In genomic region chr2:42103829-42104228, GRCh38 we compare ENCODE assay signal across 15 cellular contexts. TPM values are rescaled to one million over a fixed set of nuclear protein-coding genes. Genes with fewer than 3 reads are reported as not detected.
DNase-seq lines count a peak whose midpoint lies in the region; ATAC-seq and TF ChIP-seq lines count a peak whose summit lies in the region.
"Had no signal": no experiment of that assay in that cellular context is flagged by ENCODE, and none has a peak within 500 bp of the region (broad histone marks: within the 10 kb centered on the region; RNA-seq: fewer than 3 reads in every experiment).

No MANE protein-coding gene starts in this region.

- H3K4me1 ChIP-seq in right lobe of liver (peaks cover 0 to 28% (median 7%) of the 10 kb centered on the region in 4 donors), subcutaneous abdominal adipose tissue (ENCODE audit: control insufficient read depth in 5 of 5, insufficient read depth in 5 of 5, low read length in 5 of 5) (peaks cover 10 to 38% (median 25%) of the 10 kb centered on the region in 5 donors), gastrocnemius medialis (peaks cover 2 to 3% of the 10 kb centered on the region in 2 donors)

- no peak for ATAC-seq in activated T-cell treated with anti-CD3 and anti-CD28 coated beads, Interleukin-2, amount 50 U/mL, for 4 hours
- ATAC-seq in right lobe of liver, result no peak
- no peak for ATAC-seq in gastrocnemius medialis
- ATAC-seq in GM19324 (IDR thresholded peaks at IDR 0.05; ENCODE audit: low FRiP score, unreplicated experiment), result no peak
- no peak for ATAC-seq in HG03432 (IDR thresholded peaks at IDR 0.05; ENCODE audit: unreplicated experiment)
- ATAC-seq: activated CD4-positive, CD25-positive, alpha-beta regulatory T cell treated with anti-CD3 and anti-CD28 coated beads, Interleukin-2, amount 50 U/mL, for 24 hours; psoas muscle had no signal

- no peaks in the 10 kb centered on the region for H3K36me3 Mint-ChIP-seq in activated T-cell treated with anti-CD3 and anti-CD28 coated beads, Interleukin-2, amount 50 U/mL, for 4 hours (ENCODE audit: insufficient read depth)
- peaks cover 8% of the 10 kb centered on the region for H3K36me3 Mint-ChIP-seq in activated T-helper 1 cell treated with anti-CD3 and anti-CD28 coated beads, Interleukin-12 subunit alpha, Interleukin-12 subunit beta, Interleukin-2, Interleukin-4 antibody, amounts not matched to agents 30 ng/mL and 10 ng/mL and 1 ng/mL, durations not matched to agents 14 hours and 24 hours and 36 hours (ENCODE audit: low read depth)

- TF ChIP-seq CTCF in right lobe of liver (IDR thresholded peaks at IDR 0.05) (no peak), gastrocnemius medialis (IDR thresholded peaks at IDR 0.05 in 4 of 5, conservative IDR thresholded peaks at IDR 0.05 in 1 of 5) (no peak)

- H3K4me3 Mint-ChIP-seq in activated T-cell treated with anti-CD3 and anti-CD28 coated beads, Interleukin-2, amount 50 U/mL, for 4 hours, result peak overlapping the region; percentile 23
- peak overlapping the region; percentile 31 for H3K4me3 Mint-ChIP-seq in activated T-helper 1 cell treated with anti-CD3 and anti-CD28 coated beads, Interleukin-12 subunit alpha, Interleukin-12 subunit beta, Interleukin-2, Interleukin-4 antibody, amounts not matched to agents 30 ng/mL and 10 ng/mL and 1 ng/mL, durations not matched to agents 14 hours and 24 hours and 36 hours
- H3K4me3 Mint-ChIP-seq: dendritic cell treated with granulocyte-macrophage colony-stimulating factor and Interleukin-4, amounts not matched to agents 40 ng/mL and 50 ng/mL, for 4 days had no signal

- TF ChIP-seq POLR2A in right lobe of liver (IDR thresholded peaks at IDR 0.05) (no peak), gastrocnemius medialis (IDR thresholded peaks at IDR 0.05) (no peak)

- 89% methylated on average over 2 of the region's 3 CpGs for WGBS in right lobe of liver (ENCODE audit: insufficient coverage, low coverage, low lambda C conversion rate, missing lambda C conversion rate)

- no peak for DNase-seq in activated T-cell treated with anti-CD3 and anti-CD28 coated beads, Interleukin-2, amount 50 U/mL, for 4 hours
- no peak for DNase-seq in activated T-cell treated with anti-CD3 and anti-CD28 coated beads, Interleukin-2, amount 50 U/mL, for 1 hour
- no peak for DNase-seq in activated T-helper 1 cell treated with anti-CD3 and anti-CD28 coated beads, Interleukin-12 subunit alpha, Interleukin-12 subunit beta, Interleukin-2, Interleukin-4 antibody, amounts not matched to agents 30 ng/mL and 10 ng/mL and 1 ng/mL, durations not matched to agents 14 hours and 24 hours and 36 hours (ENCODE audit: low spot score)
- DNase-seq in right lobe of liver (no peak), gastrocnemius medialis (no peak)
- DNase-seq: NCI-H1694, NCI-H524, psoas muscle, SW 1271, thyroid gland had no signal

- peaks cover 30% of the 10 kb centered on the region for H3K4me1 Mint-ChIP-seq in activated T-cell treated with anti-CD3 and anti-CD28 coated beads, Interleukin-2, amount 50 U/mL, for 4 hours (ENCODE audit: low read depth)
- peaks cover 29% of the 10 kb centered on the region for H3K4me1 Mint-ChIP-seq in activated T-helper 1 cell treated with anti-CD3 and anti-CD28 coated beads, Interleukin-12 subunit alpha, Interleukin-12 subunit beta, Interleukin-2, Interleukin-4 antibody, amounts not matched to agents 30 ng/mL and 10 ng/mL and 1 ng/mL, durations not matched to agents 14 hours and 24 hours and 36 hours (ENCODE audit: low read depth)

- no peak overlapping the region for H3K4me3 ChIP-seq in right lobe of liver
- no peak overlapping the region for H3K4me3 ChIP-seq in subcutaneous abdominal adipose tissue (ENCODE audit: low read depth in 1 of 5, low read length in 5 of 5)
- no peak overlapping the region for H3K4me3 ChIP-seq in gastrocnemius medialis
- H3K4me3 ChIP-seq: psoas muscle, thyroid gland had no signal

- no peak overlapping the region for H3K9ac ChIP-seq in subcutaneous abdominal adipose tissue (ENCODE audit: low read length in 5 of 5)

- in situ Hi-C loops in gastrocnemius medialis (cut with MboI; ENCODE audit: low sequenced_read_pairs in 4 of 4), result loop anchor here in 1 of 4 donors (10.0 kb wide), 1 partner anchor 261 kb away; the partner anchor contains the start of gene COX7A2L

- H3K36me3 ChIP-seq in right lobe of liver (no peaks in the 10 kb centered on the region), subcutaneous abdominal adipose tissue (ENCODE audit: control insufficient read depth in 5 of 5, insufficient read depth in 5 of 5, low read length in 5 of 5) (no peaks in the 10 kb centered on the region), gastrocnemius medialis (no peaks in the 10 kb centered on the region)
- H3K36me3 ChIP-seq: thyroid gland had no signal

- H3K9me3 Mint-ChIP-seq in activated T-cell treated with anti-CD3 and anti-CD28 coated beads, Interleukin-2, amount 50 U/mL, for 4 hours, result peaks cover 7% of the 10 kb centered on the region
- peaks cover 13% of the 10 kb centered on the region for H3K9me3 Mint-ChIP-seq in activated T-helper 1 cell treated with anti-CD3 and anti-CD28 coated beads, Interleukin-12 subunit alpha, Interleukin-12 subunit beta, Interleukin-2, Interleukin-4 antibody, amounts not matched to agents 30 ng/mL and 10 ng/mL and 1 ng/mL, durations not matched to agents 14 hours and 24 hours and 36 hours

- peak overlapping the region; percentile 49 for H3K27ac Mint-ChIP-seq in activated T-helper 1 cell treated with anti-CD3 and anti-CD28 coated beads, Interleukin-12 subunit alpha, Interleukin-12 subunit beta, Interleukin-2, Interleukin-4 antibody, amounts not matched to agents 30 ng/mL and 10 ng/mL and 1 ng/mL, durations not matched to agents 14 hours and 24 hours and 36 hours

- H3K27me3 ChIP-seq in right lobe of liver, result no peaks in the 10 kb centered on the region
- peaks cover 0 to 3% (median 0%) of the 10 kb centered on the region in 5 donors for H3K27me3 ChIP-seq in subcutaneous abdominal adipose tissue (ENCODE audit: control insufficient read depth in 5 of 5, insufficient read depth in 4 of 5, low read length in 5 of 5)
- no peaks in the 10 kb centered on the region for H3K27me3 ChIP-seq in gastrocnemius medialis
- H3K27me3 ChIP-seq: thyroid gland had no signal

- H3K9me3 ChIP-seq in right lobe of liver (no peaks in the 10 kb centered on the region), subcutaneous abdominal adipose tissue (ENCODE audit: control insufficient read depth in 5 of 5, low read length in 5 of 5) (peaks cover 0 to 6% (median 0%) of the 10 kb centered on the region in 5 donors), gastrocnemius medialis (no peaks in the 10 kb centered on the region)
- H3K9me3 ChIP-seq: psoas muscle, thyroid gland had no signal

- intact Hi-C loops in activated T-helper 1 cell treated with anti-CD3 and anti-CD28 coated beads, Interleukin-12 subunit alpha, Interleukin-12 subunit beta, Interleukin-2, Interleukin-4 antibody, amounts not matched to agents 30 ng/mL and 10 ng/mL and 1 ng/mL, durations not matched to agents 14 hours and 24 hours and 36 hours (cut with micrococcal nuclease), result loop anchor here (5.0 to 10.0 kb wide), 2 partner anchors 703 to 1031 kb away; no protein-coding TSS in a partner anchor
- intact Hi-C loops in right lobe of liver (cut with DNase I) (no loop called here), gastrocnemius medialis (cut with DNase I; ENCODE audit: low total_unique reads) (loop anchor here (2.0 to 5.0 kb wide), 2 partner anchors 38 to 65 kb away; partner anchors contain the start of gene EML4)

- no peaks in the 10 kb centered on the region for H3K27me3 Mint-ChIP-seq in activated T-cell treated with anti-CD3 and anti-CD28 coated beads, Interleukin-2, amount 50 U/mL, for 4 hours (ENCODE audit: low read depth)
- H3K27me3 Mint-ChIP-seq in activated T-helper 1 cell treated with anti-CD3 and anti-CD28 coated beads, Interleukin-12 subunit alpha, Interleukin-12 subunit beta, Interleukin-2, Interleukin-4 antibody, amounts not matched to agents 30 ng/mL and 10 ng/mL and 1 ng/mL, durations not matched to agents 14 hours and 24 hours and 36 hours (ENCODE audit: insufficient read depth), result no peaks in the 10 kb centered on the region

- H3K27ac ChIP-seq in right lobe of liver, result peak overlapping the region in 2 of 3 donors; percentile 20 to 62
- H3K27ac ChIP-seq in subcutaneous abdominal adipose tissue (ENCODE audit: low read depth, low read length), result peak overlapping the region; percentile 95
- no peak overlapping the region for H3K27ac ChIP-seq in gastrocnemius medialis
- H3K27ac ChIP-seq: psoas muscle had no signal

RNA-seq across cellular contexts. Expression of gene PKDCC, which starts 56.0 kb away (rescaled TPM):
- under 1 TPM in 1 of 3 donors, not detected in 2; 0.19 TPM for total RNA-seq in activated T-cell treated with anti-CD3 and anti-CD28 coated beads, Interleukin-2, amount 50 U/mL, for 4 hours
- not detected in 2 replicates for total RNA-seq in activated T-helper 1 cell treated with anti-CD3 and anti-CD28 coated beads, Interleukin-12 subunit alpha, Interleukin-12 subunit beta, Interleukin-2, Interleukin-4 antibody, amounts not matched to agents 30 ng/mL and 10 ng/mL and 1 ng/mL, durations not matched to agents 14 hours and 24 hours and 36 hours
- 10 to 100 TPM in 4 of 6 experiments, 1 to 10 TPM in 2; 8.2 to 20.9 (median 12.3) TPM for total RNA-seq in right lobe of liver
- 100 to 1,000 TPM; 152 to 246 (median 186) TPM for total RNA-seq in gastrocnemius medialis

Comparison
In these comparisons a context has a peak if more than half of its experiments do, and no peak if none do; other contexts are left out.
1. H3K27ac ChIP-seq: peak in right lobe of liver (2 of 3) and subcutaneous abdominal adipose tissue (single experiment); none in gastrocnemius medialis (0 of 4).
2. intact Hi-C loops: an anchor here in activated T-helper 1 cell treated with anti-CD3 and anti-CD28 coated beads, Interleukin-12 subunit alpha, Interleukin-12 subunit beta, Interleukin-2, Interleukin-4 antibody, amounts not matched to agents 30 ng/mL and 10 ng/mL and 1 ng/mL, durations not matched to agents 14 hours and 24 hours and 36 hours (5.0 to 10.0 kb wide) and gastrocnemius medialis (2.0 to 5.0 kb wide); none called in right lobe of liver.